ENCODE assay signal across 9 cellular contexts in the genomic region with DNA sequence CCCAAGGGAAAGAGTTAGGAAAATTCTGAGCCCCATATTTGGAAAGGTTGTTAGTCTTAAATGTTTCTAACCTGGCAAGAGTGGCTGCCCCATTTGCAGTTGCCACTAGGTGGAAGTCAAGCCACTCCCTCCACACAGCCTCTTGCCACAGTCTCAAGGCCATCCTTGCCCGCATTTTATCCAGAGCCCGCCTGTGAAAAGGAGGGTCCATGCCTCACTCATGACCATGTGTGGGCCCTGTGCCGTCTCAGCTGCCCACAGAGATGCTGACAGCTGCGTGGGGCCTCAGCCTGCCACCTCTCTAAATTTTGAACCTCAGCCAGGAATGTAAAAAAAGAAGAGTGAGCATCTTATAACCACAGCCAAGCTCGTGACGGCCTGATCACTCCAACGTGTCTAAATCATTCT.
A peak's percentile ranks its signal among the peaks of the same experiment; 100 is the strongest.
DNase-seq lines count a peak whose midpoint lies in the region; ATAC-seq and TF ChIP-seq lines count a peak whose summit lies in the region.
"Had no signal": no experiment of that assay in that cellular context is flagged by ENCODE, and none has a peak within 500 bp of the region (broad histone marks: within the 10 kb centered on the region; RNA-seq: fewer than 3 reads in every experiment).

No MANE protein-coding gene starts in this region.

- H3K4me3 ChIP-seq in AG10803 (ENCODE audit: low read length) = no peak overlapping the region

- H3K9me3 Mint-ChIP-seq in memory B cell = no peaks in the 10 kb centered on the region
- H3K9me3 Mint-ChIP-seq: IgD-negative memory B cell had no signal

- no peaks in the 10 kb centered on the region for H3K4me1 Mint-ChIP-seq in memory B cell
- H3K4me1 Mint-ChIP-seq: IgD-negative memory B cell had no signal

- H3K36me3 Mint-ChIP-seq in memory B cell = no peaks in the 10 kb centered on the region
- H3K36me3 Mint-ChIP-seq: IgD-negative memory B cell had no signal

- DNase-seq in AG10803 (ENCODE audit: low read depth) (peak; percentile 54), NCI-H1092 (lab: John Stamatoyannopoulos, UW) (peak; percentile 2), astrocyte of the hippocampus (ENCODE audit: low read depth, low spot score) (peak; percentile 44), memory B cell (ENCODE audit: low spot score in 2 of 2) (no peak), foreskin melanocyte (no peak), GF-D8 (lab: John Stamatoyannopoulos, UW) (no peak)

- no peak overlapping the region for H3K4me3 Mint-ChIP-seq in memory B cell
- H3K4me3 Mint-ChIP-seq: IgD-negative memory B cell had no signal

- peak; percentile 69 for TF ChIP-seq CTCF in AG10803 (conservative IDR thresholded peaks at IDR 0.05; ENCODE audit: low read length)

- peak; percentile 84 for ATAC-seq in GM18519 (IDR thresholded peaks at IDR 0.05; ENCODE audit: low FRiP score, unreplicated experiment)
- ATAC-seq in HG02840 (IDR thresholded peaks at IDR 0.05; ENCODE audit: low FRiP score, unreplicated experiment) = peak; percentile 71
- peak; percentile 62 for ATAC-seq in memory B cell (ENCODE audit: low read depth)

- no peak overlapping the region for H3K27ac Mint-ChIP-seq in memory B cell
- H3K27ac Mint-ChIP-seq: IgD-negative memory B cell had no signal

- H3K27me3 Mint-ChIP-seq in memory B cell = peaks cover 1% of the 10 kb centered on the region

Comparison
In these comparisons a context has a peak if more than half of its experiments do, and no peak if none do; other contexts are left out.
1. DNase-seq: peak in AG10803 (single experiment), NCI-H1092 (single experiment) and astrocyte of the hippocampus (single experiment); none in memory B cell (0 of 2), foreskin melanocyte (single experiment) and GF-D8 (single experiment).
2. Peak in every context shown above with its lines, with median percentiles within 50 percentile points of each other: ATAC-seq.